In genomic region chr14:102776761-102777710, GRCh38 we compare ENCODE assay signal across 1 cellular context.
TF ChIP-seq lines count a peak whose summit lies in the region.

Gene TRAF3, plus strand, starts transcription at chr14:102777449. Its CDS starts 92,753 bp downstream, at chr14:102870202.

TF ChIP-seq in K562, 482 proteins besides CTCF, POLR2A, EP300 and RAD21 (continued from another document and continues in another):
- TF ChIP-seq ZNF592 (IDR thresholded peaks at IDR 0.05) (peak; percentile 53; the same call in 1 of the 2 replicates), ZNF384 (IDR thresholded peaks at IDR 0.05; ENCODE audit: low read depth, low read length) (no peak), SOX6 (IDR thresholded peaks at IDR 0.05) (no peak), ZBTB26 (CRISPR knock-in tag; IDR thresholded peaks at IDR 0.05) (no peak), JUND (IDR thresholded peaks at IDR 0.05; ENCODE audit: borderline replicate concordance, low read depth, low read length) (no peak), JUND (tag; IDR thresholded peaks at IDR 0.05; ENCODE audit: borderline replicate concordance, low read depth, low read length) (no peak), COPS2 (conservative IDR thresholded peaks at IDR 0.05) (no peak), GTF2E2 (tag; IDR thresholded peaks at IDR 0.05) (no peak), PRMT5 (CRISPR knock-in tag; IDR thresholded peaks at IDR 0.05) (no peak), NFE2 (IDR thresholded peaks at IDR 0.05; ENCODE audit: low read depth) (no peak), E2F4 (CRISPR knock-in tag; IDR thresholded peaks at IDR 0.05; ENCODE audit: low read depth) (no peak), HNRNPH1 (optimal IDR thresholded peaks at IDR 0.05; ENCODE audit: low read depth, low read length) (no peak), ZNF217 (CRISPR knock-in tag; IDR thresholded peaks at IDR 0.05) (no peak), NFIC (IDR thresholded peaks at IDR 0.05) (0 out of 2 replicates have a peak, but pooled peaks have one; percentile 15), ID3 (CRISPR knock-in tag; IDR thresholded peaks at IDR 0.05) (no peak), ID3 (tag; IDR thresholded peaks at IDR 0.05) (0 out of 2 replicates have a peak, but pooled peaks have one; percentile 46), ERF (CRISPR knock-in tag; IDR thresholded peaks at IDR 0.05) (no peak), HDAC1 (IDR thresholded peaks at IDR 0.05) (0 out of 4 replicates have a peak, but pooled peaks of 1 of the 2 experiments have one; percentile 32), NCOA2 (IDR thresholded peaks at IDR 0.05; ENCODE audit: partially characterized antibody in 2 of 2) (no peak), ZNF79 (CRISPR knock-in tag; IDR thresholded peaks at IDR 0.05; ENCODE audit: low read depth) (no peak), ZNF445 (CRISPR knock-in tag; IDR thresholded peaks at IDR 0.05; ENCODE audit: low read depth) (no peak), ZNF24 (IDR thresholded peaks at IDR 0.05) (no peak), CREB5 (CRISPR knock-in tag; IDR thresholded peaks at IDR 0.05) (no peak), ARID3A (IDR thresholded peaks at IDR 0.05; ENCODE audit: borderline replicate concordance, low read depth, low read length) (no peak), HDAC3 (IDR thresholded peaks at IDR 0.05; ENCODE audit: borderline replicate concordance, partially characterized antibody) (no peak), GABPA (tag; conservative IDR thresholded peaks at IDR 0.05; ENCODE audit: low read depth) (peak; percentile 27), NR3C1 (CRISPR knock-in tag; IDR thresholded peaks at IDR 0.05) (no peak), POLR2B (IDR thresholded peaks at IDR 0.05; ENCODE audit: low read depth, partially characterized antibody) (no peak), ZFX (CRISPR knock-in tag; IDR thresholded peaks at IDR 0.05) (peak; percentile 17; the same call in 1 of the 2 replicates), SAFB (IDR thresholded peaks at IDR 0.05; ENCODE audit: borderline replicate concordance, low read depth, low read length) (peak; percentile 50; the same call in 1 of the 2 replicates), DIDO1 (tag; IDR thresholded peaks at IDR 0.05; ENCODE audit: low read depth) (no peak), ZNF512 (tag; IDR thresholded peaks at IDR 0.05) (no peak), ATF3 (IDR thresholded peaks at IDR 0.05) (peak; percentile 37; the same call in 1 of the 2 replicates), ATF3 (CRISPR knock-in tag; conservative IDR thresholded peaks at IDR 0.05) (no peak), SMARCB1 (IDR thresholded peaks at IDR 0.05; ENCODE audit: insufficient read length, low read depth) (no peak), ZNF175 (CRISPR knock-in tag; IDR thresholded peaks at IDR 0.05; ENCODE audit: low read depth) (0 out of 2 replicates have a peak, but pooled peaks have one; percentile 20), MCM5 (IDR thresholded peaks at IDR 0.05; ENCODE audit: low read depth) (no peak), VEZF1 (CRISPR knock-in tag; IDR thresholded peaks at IDR 0.05) (peak; percentile 81), ADNP (tag; IDR thresholded peaks at IDR 0.05) (no peak), CEBPB (tag; IDR thresholded peaks at IDR 0.05) (no peak), ZNF134 (CRISPR knock-in tag; conservative IDR thresholded peaks at IDR 0.05) (no peak), MAZ (CRISPR knock-in tag; conservative IDR thresholded peaks at IDR 0.05 in 1 of 2, IDR thresholded peaks at IDR 0.05 in 1 of 2) (peak in 1 of 2 experiments; percentile 25; a peak in 1 of 4 replicates), YY1 (IDR thresholded peaks at IDR 0.05; ENCODE audit: borderline replicate concordance in 1 of 3, control insufficient read depth in 1 of 3, extremely low read depth in 1 of 3, insufficient read depth in 3 of 3, insufficient read length in 1 of 3, insufficient replicate concordance in 2 of 3, low read depth in 1 of 3, low read length in 2 of 3) (peak in 1 of 3 experiments; percentile 18), MYC (IDR thresholded peaks at IDR 0.05; ENCODE audit: low read depth, low read length) (peak; percentile 61; the same call in 1 of the 2 replicates), MYC (CRISPR knock-in tag; IDR thresholded peaks at IDR 0.05; ENCODE audit: borderline replicate concordance, low read depth) (no peak), RBBP5 (IDR thresholded peaks at IDR 0.05; ENCODE audit: borderline replicate concordance, insufficient read depth, low read length, poor library complexity, severe bottlenecking) (peak; percentile 22), GATAD2A (IDR thresholded peaks at IDR 0.05) (peak; percentile 67; the same call in 1 of the 2 replicates), SMARCC2 (IDR thresholded peaks at IDR 0.05; ENCODE audit: low read depth) (no peak), NFIX (CRISPR knock-in tag; IDR thresholded peaks at IDR 0.05; ENCODE audit: low read depth) (no peak), NFATC3 (IDR thresholded peaks at IDR 0.05) (no peak), ZKSCAN3 (CRISPR knock-in tag; IDR thresholded peaks at IDR 0.05) (no peak), SPI1 (IDR thresholded peaks at IDR 0.05; ENCODE audit: borderline replicate concordance, low read depth, low read length) (peak; percentile 37; the same call in 1 of the 2 replicates), ZNF395 (CRISPR knock-in tag; IDR thresholded peaks at IDR 0.05) (peak; percentile 14; the same call in 1 of the 2 replicates), ZNF133 (CRISPR knock-in tag; IDR thresholded peaks at IDR 0.05) (no peak), HOXB6 (CRISPR knock-in tag; IDR thresholded peaks at IDR 0.05; ENCODE audit: borderline replicate concordance) (no peak), OTX1 (CRISPR knock-in tag; IDR thresholded peaks at IDR 0.05) (no peak), CCNT2 (IDR thresholded peaks at IDR 0.05; ENCODE audit: borderline replicate concordance, extremely low read depth, insufficient read length, low read depth, low read length) (peak; percentile 36), CBX5 (IDR thresholded peaks at IDR 0.05; ENCODE audit: borderline replicate concordance, low read depth) (no peak)
